2 cellular contexts compared by ENCODE assay signal in genomic region chr1:23804183-23804582, GRCh38.
TF ChIP-seq lines count a peak whose summit lies in the region.

No MANE protein-coding gene starts in this region.

TF ChIP-seq in HCT116, 20 proteins besides CTCF, POLR2A, EP300 and RAD21:
- no peak for TF ChIP-seq SRF (IDR thresholded peaks at IDR 0.05; ENCODE audit: low read depth)

TF ChIP-seq in K562, 482 proteins besides CTCF, POLR2A, EP300 and RAD21:
- peak; percentile 49; the same call in 1 of the 2 replicates for TF ChIP-seq ZBTB7A (IDR thresholded peaks at IDR 0.05; ENCODE audit: borderline replicate concordance, control insufficient read depth, low read depth, low read length)
- peak; percentile 15; the same call in 1 of the 2 replicates for TF ChIP-seq SMC3 (conservative IDR thresholded peaks at IDR 0.05; ENCODE audit: insufficient read depth, low read depth, low read length)
- no peak for TF ChIP-seq ETV6 (IDR thresholded peaks at IDR 0.05; ENCODE audit: borderline replicate concordance in 1 of 2, low read depth in 2 of 2, low read length in 1 of 2)
- no peak for TF ChIP-seq ETV6 (CRISPR knock-in tag; IDR thresholded peaks at IDR 0.05; ENCODE audit: borderline replicate concordance)
- TF ChIP-seq ZNF655 (CRISPR knock-in tag; IDR thresholded peaks at IDR 0.05) = no peak
- no peak for TF ChIP-seq CBFB (CRISPR knock-in tag; IDR thresholded peaks at IDR 0.05)
- TF ChIP-seq ZNF561 (CRISPR knock-in tag; conservative IDR thresholded peaks at IDR 0.05) = no peak
- no peak for TF ChIP-seq NCOA1 (IDR thresholded peaks at IDR 0.05; ENCODE audit: low read depth)
- no peak for TF ChIP-seq NR2C2 (CRISPR knock-in tag; IDR thresholded peaks at IDR 0.05)
- TF ChIP-seq NR2C2 (tag; IDR thresholded peaks at IDR 0.05) = no peak
- no peak for TF ChIP-seq POLR2G (IDR thresholded peaks at IDR 0.05; ENCODE audit: low read depth, low read length)
- TF ChIP-seq ID3 (CRISPR knock-in tag; IDR thresholded peaks at IDR 0.05) = no peak
- TF ChIP-seq ID3 (tag; IDR thresholded peaks at IDR 0.05) = no peak
- TF ChIP-seq HNRNPL (IDR thresholded peaks at IDR 0.05; ENCODE audit: low read depth, low read length) = no peak
- TF ChIP-seq CEBPG (CRISPR knock-in tag; IDR thresholded peaks at IDR 0.05) = no peak
- no peak for TF ChIP-seq CEBPG (tag; conservative IDR thresholded peaks at IDR 0.05 in 1 of 2, IDR thresholded peaks at IDR 0.05 in 1 of 2)
- no peak for TF ChIP-seq SOX6 (IDR thresholded peaks at IDR 0.05)
- TF ChIP-seq ZBTB34 (CRISPR knock-in tag; IDR thresholded peaks at IDR 0.05) = no peak
- TF ChIP-seq THRA (IDR thresholded peaks at IDR 0.05) = no peak
- no peak for TF ChIP-seq E2F3 (CRISPR knock-in tag; IDR thresholded peaks at IDR 0.05)
- TF ChIP-seq ZBTB8A (IDR thresholded peaks at IDR 0.05; ENCODE audit: partially characterized antibody) = no peak
